ENCODE assay signal across 16 cellular contexts in the genomic region with DNA sequence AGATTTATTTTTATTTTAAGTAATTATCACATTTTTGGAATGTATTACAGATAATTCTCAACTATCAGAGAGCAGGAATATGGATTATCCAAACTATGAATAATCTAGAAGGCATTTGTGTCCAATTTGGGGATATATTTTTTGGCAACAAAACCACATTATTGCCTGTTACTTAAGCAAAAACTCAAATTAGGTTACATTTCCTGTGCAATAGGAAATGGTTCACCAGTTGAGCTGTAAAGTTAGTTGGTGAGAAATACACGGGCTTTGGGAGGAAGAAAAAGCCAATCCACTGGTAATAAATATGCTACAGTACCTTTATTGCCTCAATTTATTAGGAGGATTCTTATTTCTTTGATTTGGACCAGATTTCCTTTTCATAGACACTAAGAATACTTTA.
DNase-seq lines count a peak whose midpoint lies in the region; ATAC-seq, FAIRE-seq and TF ChIP-seq lines count a peak whose summit lies in the region.
"Had no signal": no experiment of that assay in that cellular context is flagged by ENCODE, and none has a peak within 500 bp of the region (broad histone marks: within the 10 kb centered on the region; RNA-seq: fewer than 3 reads in every experiment).

No MANE protein-coding gene starts in this region.

- H3K36me3 Mint-ChIP-seq in natural killer cell treated with Interleukin-12 subunit alpha and Interleukin-12 subunit beta and Interleukin-15 and Interleukin-18, amount 100 ng/mL, for 72 hours = peaks cover 7% of the 10 kb centered on the region

- H3K27ac Mint-ChIP-seq in natural killer cell treated with Interleukin-12 subunit alpha and Interleukin-12 subunit beta and Interleukin-15 and Interleukin-18, amount 100 ng/mL, for 72 hours = peak overlapping the region; percentile 86 to 91

- H3K27me3 ChIP-seq in BLaER1 = no peaks in the 10 kb centered on the region
- no peaks in the 10 kb centered on the region for H3K27me3 ChIP-seq in pancreas
- H3K27me3 ChIP-seq: ovary had no signal

- no peaks in the 10 kb centered on the region for H3K27me3 Mint-ChIP-seq in natural killer cell treated with Interleukin-12 subunit alpha and Interleukin-12 subunit beta and Interleukin-15 and Interleukin-18, amount 100 ng/mL, for 72 hours

- no peak overlapping the region for H3K9ac ChIP-seq in BLaER1

- peaks cover 5% of the 10 kb centered on the region for H3K9me3 Mint-ChIP-seq in natural killer cell treated with Interleukin-12 subunit alpha and Interleukin-12 subunit beta and Interleukin-15 and Interleukin-18, amount 100 ng/mL, for 72 hours

- peak overlapping the region; percentile 51 for H3K4me2 ChIP-seq in BLaER1

- no peak for FAIRE-seq in pancreas (lab: Jason Lieb, UNC)
- FAIRE-seq: HTR-8/SVneo had no signal

- H3K9me3 ChIP-seq in BLaER1 = no peaks in the 10 kb centered on the region
- H3K9me3 ChIP-seq in pancreas = no peaks in the 10 kb centered on the region
- H3K9me3 ChIP-seq: ovary had no signal

- no peak for ATAC-seq in natural killer cell treated with Interleukin-12 subunit alpha and Interleukin-12 subunit beta and Interleukin-15 and Interleukin-18, amount 100 ng/mL, for 72 hours
- no peak for ATAC-seq in pancreas
- no peak for ATAC-seq in HG02623 (IDR thresholded peaks at IDR 0.05; ENCODE audit: unreplicated experiment)

- DNase-seq in Kasumi-1 (lab: John Stamatoyannopoulos, UW) (peak; percentile 11 to 38), choroid plexus epithelial cell (ENCODE audit: low read depth) (peak; percentile 25), pancreas (no peak), CD1c-positive myeloid dendritic cell (ENCODE audit: extremely low spot score) (no peak)
- DNase-seq in natural killer cell treated with Interleukin-12 subunit alpha and Interleukin-12 subunit beta and Interleukin-15 and Interleukin-18, amount 100 ng/mL, for 72 hours (ENCODE audit: low spot score) = no peak
- no peak for DNase-seq in stimulated activated CD4-positive, alpha-beta T cell treated with anti-CD3 and anti-CD28 coated beads, Interleukin-2, amount 100 ng/mL, for 24 hours
- DNase-seq: activated naive CD4-positive, alpha-beta T cell treated with Interleukin-2 at 50 U/mL for 16 hours; aorta; Calu3; NCI-H1694; NCI-H82; ovary had no signal

- H3K4me1 Mint-ChIP-seq in natural killer cell treated with Interleukin-12 subunit alpha and Interleukin-12 subunit beta and Interleukin-15 and Interleukin-18, amount 100 ng/mL, for 72 hours (ENCODE audit: low read depth in 2 of 2) = peaks cover 24 to 47% of the 10 kb centered on the region in 2 donors

- intact Hi-C loops in pancreas (cut with DNase I) = no loop called here

- TF ChIP-seq CTCF in choroid plexus epithelial cell (conservative IDR thresholded peaks at IDR 0.05; ENCODE audit: low read depth, low read length) = no peak
- no peak for TF ChIP-seq CTCF in pancreas (IDR thresholded peaks at IDR 0.05)

- 0% methylated on average over 1 of the region's 1 CpG for WGBS in pancreas, 2 donors

- no peak overlapping the region for H3K27ac ChIP-seq in BLaER1
- no peak overlapping the region for H3K27ac ChIP-seq in pancreas
- H3K27ac ChIP-seq: ovary, skin epidermis had no signal

- H3K36me3 ChIP-seq in BLaER1 = no peaks in the 10 kb centered on the region
- H3K36me3 ChIP-seq in pancreas = no peaks in the 10 kb centered on the region
- H3K36me3 ChIP-seq: ovary had no signal

- H4K20me1 ChIP-seq in BLaER1 = no peaks in the 10 kb centered on the region

- peak overlapping the region; percentile 50 for H3K4me3 Mint-ChIP-seq in natural killer cell treated with Interleukin-12 subunit alpha and Interleukin-12 subunit beta and Interleukin-15 and Interleukin-18, amount 100 ng/mL, for 72 hours

- H3K4me1 ChIP-seq in BLaER1 (peaks cover 13% of the 10 kb centered on the region), pancreas (no peaks in the 10 kb centered on the region)

- no peak overlapping the region for H3K4me3 ChIP-seq in BLaER1
- H3K4me3 ChIP-seq in choroid plexus epithelial cell (ENCODE audit: low read depth, low read length) = no peak overlapping the region
- H3K4me3 ChIP-seq in pancreas = no peak overlapping the region
- H3K4me3 ChIP-seq: ovary, skin epidermis had no signal

Comparison
In these comparisons a context has a peak if more than half of its experiments do, and no peak if none do; other contexts are left out.
1. DNase-seq: peak in Kasumi-1 (2 of 2) and choroid plexus epithelial cell (single experiment); none in natural killer cell treated with Interleukin-12 subunit alpha and Interleukin-12 subunit beta and Interleukin-15 and Interleukin-18, amount 100 ng/mL, for 72 hours (single experiment), pancreas (0 of 6), stimulated activated CD4-positive, alpha-beta T cell treated with anti-CD3 and anti-CD28 coated beads, Interleukin-2, amount 100 ng/mL, for 24 hours (0 of 2) and CD1c-positive myeloid dendritic cell (single experiment).